In the genomic region with DNA sequence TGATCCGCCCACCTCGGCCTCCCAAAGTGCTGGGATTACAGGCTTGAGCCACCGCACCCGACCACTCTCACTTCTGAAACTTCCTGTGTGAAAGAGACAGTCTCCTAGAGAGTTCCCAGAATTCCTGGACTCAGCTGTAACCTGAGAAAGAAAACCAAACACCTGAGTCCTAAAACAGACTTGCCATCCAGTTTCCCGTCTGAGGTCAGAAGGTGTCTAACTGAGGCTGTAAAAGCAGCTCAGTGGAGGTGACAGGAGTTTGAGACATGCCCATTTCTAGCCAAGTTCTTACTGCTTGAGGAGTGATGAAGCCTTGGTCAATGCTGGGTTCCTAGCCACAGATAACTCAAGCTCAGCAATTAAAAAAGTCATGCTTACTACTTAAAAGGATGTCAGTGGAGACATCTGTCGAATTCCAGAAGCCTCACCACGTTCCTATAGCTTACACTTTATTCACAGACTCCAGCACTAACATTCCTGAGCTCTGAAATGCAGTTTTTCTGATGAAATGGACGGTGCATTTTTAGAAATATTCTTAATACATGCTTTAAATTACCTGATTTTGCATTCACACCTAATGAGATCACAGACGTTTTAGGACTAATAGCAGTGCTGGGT, we compare ENCODE assay signal across 17 cellular contexts. TPM values are rescaled to one million over a fixed set of nuclear protein-coding genes. Genes with fewer than 3 reads are reported as not detected.
DNase-seq lines count a peak whose midpoint lies in the region; ATAC-seq and TF ChIP-seq lines count a peak whose summit lies in the region.
"Had no signal": no experiment of that assay in that cellular context is flagged by ENCODE, and none has a peak within 500 bp of the region (broad histone marks: within the 10 kb centered on the region; RNA-seq: fewer than 3 reads in every experiment).

No MANE protein-coding gene starts in this region.

- H3K4me1 Mint-ChIP-seq in chondrocyte (ENCODE audit: low read depth) (peaks cover 35% of the 10 kb centered on the region), nephron progenitor cell (peaks cover 80% of the 10 kb centered on the region)
- H3K4me1 Mint-ChIP-seq in stimulated activated naive CD8-positive, alpha-beta T cell treated with anti-CD3 and anti-CD28 coated beads, Interleukin-15, amount 100 ng/mL, for 72 hours, result peaks cover 42% of the 10 kb centered on the region

- no peak overlapping the region for H2AFZ ChIP-seq in MM.1S (ENCODE audit: low read length)

- H3K27ac ChIP-seq in MM.1S (ENCODE audit: low read length), result no peak overlapping the region
- H3K27ac ChIP-seq: HL-60 had no signal

- no peak for TF ChIP-seq CTCF in AG10803 (conservative IDR thresholded peaks at IDR 0.05; ENCODE audit: low read length)
- TF ChIP-seq CTCF in MM.1S (IDR thresholded peaks at IDR 0.05; ENCODE audit: low read length), result no peak
- no peak for TF ChIP-seq CTCF in chondrocyte (IDR thresholded peaks at IDR 0.05)
- no peak for TF ChIP-seq CTCF in nephron progenitor cell (IDR thresholded peaks at IDR 0.05)

- peaks cover 13% of the 10 kb centered on the region for H3F3A ChIP-seq in MM.1S (ENCODE audit: insufficient read depth, low read length)

- H3K9me2 ChIP-seq in MM.1S (replicated peaks; ENCODE audit: insufficient read depth, low read length), result no peaks in the 10 kb centered on the region

- H4K20me1 ChIP-seq in MM.1S (ENCODE audit: insufficient read depth, low read length), result no peaks in the 10 kb centered on the region

- H3K9ac ChIP-seq in MM.1S (ENCODE audit: low read length), result no peak overlapping the region; the same call in 1 of the 2 replicates

- no peaks in the 10 kb centered on the region for H3K36me3 ChIP-seq in MM.1S (replicated peaks; ENCODE audit: insufficient read depth, low read length)

- H3K4me2 ChIP-seq in MM.1S (ENCODE audit: low read depth, low read length), result peak overlapping the region; percentile 22; the same call in 1 of the 2 replicates

- H3K9me3 ChIP-seq in MM.1S (replicated peaks; ENCODE audit: insufficient read depth, low read length), result no peaks in the 10 kb centered on the region
- H3K9me3 ChIP-seq: Caco-2, HAP-1 had no signal

- peak overlapping the region; percentile 94 for H3K27ac Mint-ChIP-seq in chondrocyte (ENCODE audit: unreplicated experiment)
- H3K27ac Mint-ChIP-seq in nephron progenitor cell, result peak overlapping the region; percentile 83
- H3K27ac Mint-ChIP-seq in stimulated activated naive CD8-positive, alpha-beta T cell treated with anti-CD3 and anti-CD28 coated beads, Interleukin-15, amount 100 ng/mL, for 72 hours, result no peak overlapping the region

- H3K4me3 Mint-ChIP-seq in chondrocyte (ENCODE audit: unreplicated experiment), result no peak overlapping the region
- H3K4me3 Mint-ChIP-seq in nephron progenitor cell, result no peak overlapping the region
- no peak overlapping the region for H3K4me3 Mint-ChIP-seq in stimulated activated naive CD8-positive, alpha-beta T cell treated with anti-CD3 and anti-CD28 coated beads, Interleukin-15, amount 100 ng/mL, for 72 hours

- DNase-seq in AG10803 (ENCODE audit: low read depth) (peak; percentile 62), MM.1S (no peak), chondrocyte (ENCODE audit: low spot score) (no peak), nephron progenitor cell (no peak), NCI-H128 (lab: John Stamatoyannopoulos, UW; ENCODE audit: unreplicated experiment) (no peak)
- DNase-seq in stimulated activated naive CD8-positive, alpha-beta T cell treated with anti-CD3 and anti-CD28 coated beads, Interleukin-15, amount 100 ng/mL, for 72 hours, result no peak
- DNase-seq: Caco-2; DMS153; EL; KBM-7; NCI-H1436 treated with DMSO at 0.1 percent for 48 hours; NCI-H526; NK-92 treated with Interleukin-12 subunit alpha and Interleukin-12 subunit beta, amount 100 ng/mL, for 24 hours had no signal

- peaks cover 36% of the 10 kb centered on the region for H3K79me2 ChIP-seq in MM.1S (ENCODE audit: low read length)

- H3K27me3 Mint-ChIP-seq in chondrocyte (ENCODE audit: low read depth) (no peaks in the 10 kb centered on the region), nephron progenitor cell (ENCODE audit: low read depth, poor library complexity) (peaks cover 12% of the 10 kb centered on the region)
- H3K27me3 Mint-ChIP-seq in stimulated activated naive CD8-positive, alpha-beta T cell treated with anti-CD3 and anti-CD28 coated beads, Interleukin-15, amount 100 ng/mL, for 72 hours, result no peaks in the 10 kb centered on the region

- peaks cover 4% of the 10 kb centered on the region for H3K36me3 Mint-ChIP-seq in chondrocyte (ENCODE audit: low read depth)
- peaks cover 36% of the 10 kb centered on the region for H3K36me3 Mint-ChIP-seq in nephron progenitor cell (ENCODE audit: low read depth)

- no peaks in the 10 kb centered on the region for H3K27me3 ChIP-seq in MM.1S (replicated peaks; ENCODE audit: insufficient read depth, low read length)

- H3K4me3 ChIP-seq in AG10803 (ENCODE audit: low read length) (no peak overlapping the region), MM.1S (ENCODE audit: low read length) (no peak overlapping the region)
- H3K4me3 ChIP-seq: HAP-1 had no signal

- H3K4me1 ChIP-seq in MM.1S (ENCODE audit: low read length), result peaks cover 47% of the 10 kb centered on the region

- no peak for ATAC-seq in GM21360 (IDR thresholded peaks at IDR 0.05; ENCODE audit: unreplicated experiment)
- ATAC-seq in stimulated activated naive CD8-positive, alpha-beta T cell treated with anti-CD3 and anti-CD28 coated beads, Interleukin-15, amount 100 ng/mL, for 72 hours, result no peak

- H3K9me3 Mint-ChIP-seq in chondrocyte (ENCODE audit: low read depth) (no peaks in the 10 kb centered on the region), nephron progenitor cell (no peaks in the 10 kb centered on the region)
- no peaks in the 10 kb centered on the region for H3K9me3 Mint-ChIP-seq in stimulated activated naive CD8-positive, alpha-beta T cell treated with anti-CD3 and anti-CD28 coated beads, Interleukin-15, amount 100 ng/mL, for 72 hours

RNA-seq across cellular contexts. Expression of a gene that starts 6.1 kb away (rescaled TPM):
- 64.5 to 80.2 TPM (median 67.6 TPM) in 3 replicates for total RNA-seq in chondrocyte

RNA-seq across cellular contexts. Expression of a gene that starts 41.3 kb away (rescaled TPM):
- 6.1 to 9.0 TPM (median 6.5 TPM) in 3 replicates for total RNA-seq in chondrocyte
- total RNA-seq: OCI-LY7 had no signal

Comparison
In these comparisons a context has a peak if more than half of its experiments do, and no peak if none do; other contexts are left out.
1. H3K27ac Mint-ChIP-seq: peak in chondrocyte (single experiment) and nephron progenitor cell (single experiment); none in stimulated activated naive CD8-positive, alpha-beta T cell treated with anti-CD3 and anti-CD28 coated beads, Interleukin-15, amount 100 ng/mL, for 72 hours (0 of 2).